ENCODE assay signal across 20 cellular contexts in the genomic region with DNA sequence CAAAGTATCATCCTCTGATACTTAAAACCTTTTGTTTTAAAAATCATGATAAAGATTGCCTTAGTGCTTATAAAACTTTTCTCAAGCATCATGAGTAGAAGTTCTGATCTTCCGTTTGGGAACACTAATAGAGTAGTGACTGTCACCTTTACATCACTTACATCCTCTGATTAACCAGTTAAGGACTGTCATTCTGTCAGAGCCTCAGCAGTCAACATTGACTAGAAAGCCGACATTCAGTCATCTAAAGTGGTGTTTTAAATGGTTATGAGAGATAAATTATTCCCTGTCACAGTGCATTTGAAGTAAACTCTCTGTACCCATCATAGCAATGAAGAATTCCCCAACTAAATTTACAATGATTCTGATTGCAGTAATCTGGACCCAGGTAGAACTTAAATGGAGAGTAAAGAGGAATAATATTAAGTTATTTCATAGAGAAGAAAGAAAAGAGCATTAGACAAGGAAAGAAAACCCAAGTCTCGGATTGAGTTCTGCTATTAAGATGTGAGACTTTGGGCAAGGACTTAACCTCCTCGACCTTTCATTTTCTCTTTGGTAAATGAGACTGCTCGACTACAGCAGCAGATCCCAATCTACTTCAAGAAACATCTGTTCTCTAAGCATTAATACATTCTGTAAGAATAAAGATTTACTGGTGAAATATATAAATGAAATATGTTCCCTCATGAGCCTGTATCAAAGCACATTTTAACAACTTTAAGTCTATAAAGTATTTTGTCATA.
DNase-seq lines count a peak whose midpoint lies in the region; ATAC-seq, FAIRE-seq and TF ChIP-seq lines count a peak whose summit lies in the region.
"Had no signal": no experiment of that assay in that cellular context is flagged by ENCODE, and none has a peak within 500 bp of the region (broad histone marks: within the 10 kb centered on the region; RNA-seq: fewer than 3 reads in every experiment).

No MANE protein-coding gene starts in this region.

- H3K9me3 ChIP-seq in ectodermal cell (ENCODE audit: control insufficient read depth, low read length): no peaks in the 10 kb centered on the region

- no peaks in the 10 kb centered on the region for H3K36me3 Mint-ChIP-seq in CD14-positive monocyte

- H3K27me3 Mint-ChIP-seq in CD14-positive monocyte (ENCODE audit: low read depth in 3 of 3): no peaks in the 10 kb centered on the region

- no peak overlapping the region for H3K27ac Mint-ChIP-seq in CD14-positive monocyte
- H3K27ac Mint-ChIP-seq: GM23338 had no signal

- WGBS in ectodermal cell, 2 experiments: 87 to 98% methylated on average over 4 of the region's 5 CpGs

- H3K9me3 Mint-ChIP-seq in CD14-positive monocyte: peaks cover 0 to 4% (median 0%) of the 10 kb centered on the region in 7 donors
- H3K9me3 Mint-ChIP-seq: GM23338 had no signal

- TF ChIP-seq CTCF in CD14-positive monocyte (IDR thresholded peaks at IDR 0.05): no peak

- H3K27me3 ChIP-seq in ectodermal cell (ENCODE audit: control insufficient read depth, insufficient read depth, low read length, poor library complexity, severe bottlenecking): no peaks in the 10 kb centered on the region

- H3K4me3 Mint-ChIP-seq in CD14-positive monocyte: no peak overlapping the region
- H3K4me3 Mint-ChIP-seq: GM23338 had no signal

- H3K27ac ChIP-seq in ectodermal cell (ENCODE audit: insufficient read depth, low read depth, low read length, poor library complexity, severe bottlenecking): peak overlapping the region; percentile 9

- no peaks in the 10 kb centered on the region for H3K36me3 ChIP-seq in ectodermal cell (ENCODE audit: control insufficient read depth, insufficient read depth, low read length)

- intact Hi-C loops in CD14-positive monocyte (cut with micrococcal nuclease): no loop called here

- no peaks in the 10 kb centered on the region for H3K4me1 Mint-ChIP-seq in CD14-positive monocyte

- DNase-seq in GM18507 (ENCODE audit: extremely low spot score, insufficient read length, low read depth): no peak
- no peak for DNase-seq in activated CD4-positive, alpha-beta T cell treated with anti-CD3 and anti-CD28 coated beads, Interleukin-2, amount 50 U/mL, for 48 hours
- DNase-seq in NAMALWA (ENCODE audit: low spot score): no peak
- DNase-seq in CD14-positive monocyte (ENCODE audit: low spot score): no peak
- DNase-seq in activated CD4-positive, CD25-positive, alpha-beta regulatory T cell treated with anti-CD3 and anti-CD28 coated beads, Interleukin-2, amount 50 U/mL, for 72 hours: no peak
- DNase-seq: C1 segment of cervical spinal cord, DMS79, KG1, NCI-H1436 treated with DMSO at 0.1 percent for 48 hours, NCI-H2029, NCI-H2171, NCI-H526, Right ventricle myocardium superior, SW 1271, T-helper 2 cell had no signal

- FAIRE-seq in GM18507 (lab: Jason Lieb, UNC): peak; percentile 29

- H3K4me1 ChIP-seq in ectodermal cell (ENCODE audit: control insufficient read depth, insufficient read depth, low read length): no peaks in the 10 kb centered on the region

- H3K4me3 ChIP-seq in ectodermal cell (ENCODE audit: insufficient read depth, low read depth, low read length): no peak overlapping the region
- H3K4me3 ChIP-seq: GM23338 had no signal

- ATAC-seq in GM19463 (IDR thresholded peaks at IDR 0.05; ENCODE audit: unreplicated experiment) (peak; percentile 77), HG03354 (IDR thresholded peaks at IDR 0.05; ENCODE audit: poor library complexity, severe bottlenecking, unreplicated experiment) (peak; percentile 63)
- ATAC-seq: GM23338, HCT116 had no signal
